Comparison of ENCODE assay signal across 5 cellular contexts in the genomic region with DNA sequence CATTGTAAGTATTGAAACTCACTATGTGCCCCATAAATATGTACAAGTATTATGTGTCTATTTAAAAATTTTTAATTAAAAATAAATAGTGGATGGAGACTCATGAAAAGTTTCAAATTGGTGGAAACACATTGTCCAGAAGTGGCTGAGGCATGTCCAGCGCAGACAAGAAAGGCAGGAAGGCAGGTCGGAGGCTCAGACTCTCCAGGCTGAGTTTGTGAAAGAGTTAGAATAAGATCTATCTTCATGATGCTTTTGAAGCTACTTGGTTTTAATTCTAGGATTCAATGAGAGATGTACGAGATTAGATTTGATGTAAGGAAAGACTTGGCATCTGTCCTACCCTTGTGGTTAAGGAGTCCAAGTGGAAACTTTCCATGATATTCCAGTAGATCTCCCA. TPM values are rescaled to one million over a fixed set of nuclear protein-coding genes. Genes with fewer than 3 reads are reported as not detected.
"Had no signal": no experiment of that assay in that cellular context is flagged by ENCODE, and none has a peak within 500 bp of the region (broad histone marks: within the 10 kb centered on the region; RNA-seq: fewer than 3 reads in every experiment).

No MANE protein-coding gene starts in this region.

- H3K27ac Mint-ChIP-seq: GM23338, H9 had no signal

- H3K9me3 Mint-ChIP-seq: GM23338 had no signal

- H3K4me1 Mint-ChIP-seq: GM23338 had no signal

- H3K4me3 Mint-ChIP-seq: GM23338, H9 had no signal

- DNase-seq: H9, HCEC 1CT, IMR-90 had no signal

- ATAC-seq: GM23338 had no signal

RNA-seq across cellular contexts. Expression of a gene that starts 19.8 kb away (rescaled TPM):
- total RNA-seq: H9, HT-29, IMR-90 had no signal
